ENCODE assay signal across 25 cellular contexts in the genomic region with DNA sequence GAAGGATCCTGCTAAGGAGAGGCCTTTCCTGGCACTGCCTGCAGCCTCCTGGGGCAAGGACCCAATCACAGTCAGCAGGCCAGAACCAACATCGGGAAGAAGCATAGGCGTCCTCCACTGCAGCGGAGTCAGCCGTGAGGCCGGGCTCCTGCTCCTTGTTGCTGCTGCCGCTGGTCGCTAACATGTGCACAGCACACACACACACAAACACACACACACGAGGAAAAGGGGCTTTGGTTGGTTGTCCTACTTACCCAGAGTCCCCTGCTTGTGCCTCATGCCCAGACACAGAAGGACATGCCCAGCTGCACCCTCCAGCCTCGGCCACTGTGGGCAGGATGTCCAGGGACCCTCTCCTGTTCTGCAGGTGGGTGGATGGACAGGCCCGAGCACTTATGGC.
"Had no signal": no experiment of that assay in that cellular context is flagged by ENCODE, and none has a peak within 500 bp of the region (broad histone marks: within the 10 kb centered on the region; RNA-seq: fewer than 3 reads in every experiment).

No MANE protein-coding gene starts in this region.

- H3K9me3 ChIP-seq: heart right ventricle, left ventricle myocardium inferior, mucosa of descending colon, neutrophil, ovary, right atrium auricular region, right lobe of liver, suprapubic skin, thoracic aorta, tibial artery, upper lobe of right lung had no signal

- H3K4me2 ChIP-seq: hepatocyte, smooth muscle cell had no signal

- DNase-seq: heart right ventricle; islet precursor cell; left ventricle myocardium inferior; midbrain; mucosa of descending colon; naive thymus-derived CD4-positive, alpha-beta T cell; occipital lobe; ovary; right lobe of liver; stimulated activated CD4-positive, alpha-beta T cell treated with anti-CD3 and anti-CD28 coated beads, Interleukin-1b, Interleukin-23, amount 100 ng/mL, for 48 hours; stimulated activated CD4-positive, alpha-beta T cell treated with anti-CD3 and anti-CD28 coated beads, Interleukin-2, amount 100 ng/mL, for 48 hours; stimulated activated CD4-positive, alpha-beta T cell treated with anti-CD3 and anti-CD28 coated beads, Interleukin-4, amount 100 ng/mL, for 4 hours; stimulated activated CD8-positive, alpha-beta memory T cell treated with anti-CD3 and anti-CD28 coated beads, Interleukin-4, amount 100 ng/mL, for 48 hours; tibial artery; trophoblast cell; upper lobe of right lung had no signal

- H3K27me3 ChIP-seq: heart right ventricle, hepatocyte, neutrophil, ovary, right atrium auricular region, right lobe of liver, suprapubic skin, tibial artery, upper lobe of right lung had no signal

- ATAC-seq: heart right ventricle; mucosa of descending colon; naive thymus-derived CD4-positive, alpha-beta T cell; natural killer cell treated with Interleukin-12 subunit alpha and Interleukin-12 subunit beta and Interleukin-15 and Interleukin-18, amount 100 ng/mL, for 72 hours; right lobe of liver; stimulated activated memory B cell treated with anti-CD40 and anti-IgM and Interleukin-4, amounts not matched to agents 10 μg/mL and 1 μg/mL and 100 μg/mL, for 72 hours; upper lobe of right lung had no signal

- H3K27ac ChIP-seq: heart right ventricle, hepatocyte, left ventricle myocardium inferior, neutrophil, ovary, right atrium auricular region, right lobe of liver, suprapubic skin, thoracic aorta, tibial artery, upper lobe of right lung had no signal

- H3K4me1 ChIP-seq: heart right ventricle, left ventricle myocardium inferior, right lobe of liver, suprapubic skin, upper lobe of right lung had no signal

- H3K36me3 ChIP-seq: heart right ventricle, left ventricle myocardium inferior, neutrophil, ovary, right atrium auricular region, right lobe of liver, suprapubic skin, thoracic aorta, tibial artery, upper lobe of right lung had no signal

- H2AFZ ChIP-seq: hepatocyte had no signal

- H3K4me3 ChIP-seq: heart right ventricle, hepatocyte, left ventricle myocardium inferior, lung, mucosa of descending colon, ovary, right atrium auricular region, right lobe of liver, smooth muscle cell, suprapubic skin, thoracic aorta, tibial artery, upper lobe of right lung had no signal
